ENCODE assay signal across 1 cellular context in the genomic region with DNA sequence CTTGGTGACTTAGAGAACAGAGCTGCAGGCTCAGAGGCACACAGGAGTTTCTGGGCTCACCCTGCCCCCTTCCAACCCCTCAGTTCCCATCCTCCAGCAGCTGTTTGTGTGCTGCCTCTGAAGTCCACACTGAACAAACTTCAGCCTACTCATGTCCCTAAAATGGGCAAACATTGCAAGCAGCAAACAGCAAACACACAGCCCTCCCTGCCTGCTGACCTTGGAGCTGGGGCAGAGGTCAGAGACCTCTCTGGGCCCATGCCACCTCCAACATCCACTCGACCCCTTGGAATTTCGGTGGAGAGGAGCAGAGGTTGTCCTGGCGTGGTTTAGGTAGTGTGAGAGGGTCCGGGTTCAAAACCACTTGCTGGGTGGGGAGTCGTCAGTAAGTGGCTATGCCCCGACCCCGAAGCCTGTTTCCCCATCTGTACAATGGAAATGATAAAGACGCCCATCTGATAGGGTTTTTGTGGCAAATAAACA.
A peak's percentile ranks its signal among the peaks of the same experiment; 100 is the strongest.
TF ChIP-seq lines count a peak whose summit lies in the region.

No MANE protein-coding gene starts in this region.

TF ChIP-seq in HepG2, 621 proteins besides CTCF, POLR2A, EP300 and RAD21 (continued from another document and continues in another):
- TF ChIP-seq, protein P1, sequence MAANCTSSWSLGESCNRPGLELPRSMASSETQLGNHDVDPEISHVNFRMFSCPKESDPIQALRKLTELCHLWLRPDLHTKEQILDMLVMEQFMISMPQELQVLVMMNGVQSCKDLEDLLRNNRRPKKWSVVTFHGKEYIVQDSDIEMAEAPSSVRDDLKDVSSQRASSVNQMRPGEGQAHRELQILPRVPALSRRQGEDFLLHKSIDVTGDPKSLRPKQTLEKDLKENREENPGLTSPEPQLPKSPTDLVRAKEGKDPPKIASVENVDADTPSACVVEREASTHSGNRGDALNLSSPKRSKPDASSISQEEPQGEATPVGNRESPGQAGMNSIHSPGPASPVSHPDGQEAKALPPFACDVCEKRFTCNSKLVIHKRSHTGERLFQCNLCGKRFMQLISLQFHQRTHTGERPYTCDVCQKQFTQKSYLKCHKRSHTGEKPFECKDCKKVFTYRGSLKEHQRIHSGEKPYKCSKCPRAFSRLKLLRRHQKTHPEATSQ (CRISPR knock-in tag; IDR thresholded peaks at IDR 0.05; ENCODE audit: borderline replicate concordance), result 0 out of 2 replicates have a peak, but pooled peaks have one; percentile 24
- no peak for TF ChIP-seq ZNF737 (CRISPR knock-in tag; IDR thresholded peaks at IDR 0.05; ENCODE audit: borderline replicate concordance)
- no peak for TF ChIP-seq ZNF224 (CRISPR knock-in tag; IDR thresholded peaks at IDR 0.05)
- no peak for TF ChIP-seq ZNF841 (CRISPR knock-in tag; IDR thresholded peaks at IDR 0.05; ENCODE audit: borderline replicate concordance)
- no peak for TF ChIP-seq ZNF333 (CRISPR knock-in tag; IDR thresholded peaks at IDR 0.05; ENCODE audit: borderline replicate concordance)
- TF ChIP-seq ZFP36L2 (CRISPR knock-in tag; IDR thresholded peaks at IDR 0.05), result no peak
- TF ChIP-seq ARNTL (CRISPR knock-in tag; IDR thresholded peaks at IDR 0.05), result peak; percentile 93
- no peak for TF ChIP-seq ZZZ3 (CRISPR knock-in tag; IDR thresholded peaks at IDR 0.05; ENCODE audit: borderline replicate concordance)
- TF ChIP-seq, protein P2, sequence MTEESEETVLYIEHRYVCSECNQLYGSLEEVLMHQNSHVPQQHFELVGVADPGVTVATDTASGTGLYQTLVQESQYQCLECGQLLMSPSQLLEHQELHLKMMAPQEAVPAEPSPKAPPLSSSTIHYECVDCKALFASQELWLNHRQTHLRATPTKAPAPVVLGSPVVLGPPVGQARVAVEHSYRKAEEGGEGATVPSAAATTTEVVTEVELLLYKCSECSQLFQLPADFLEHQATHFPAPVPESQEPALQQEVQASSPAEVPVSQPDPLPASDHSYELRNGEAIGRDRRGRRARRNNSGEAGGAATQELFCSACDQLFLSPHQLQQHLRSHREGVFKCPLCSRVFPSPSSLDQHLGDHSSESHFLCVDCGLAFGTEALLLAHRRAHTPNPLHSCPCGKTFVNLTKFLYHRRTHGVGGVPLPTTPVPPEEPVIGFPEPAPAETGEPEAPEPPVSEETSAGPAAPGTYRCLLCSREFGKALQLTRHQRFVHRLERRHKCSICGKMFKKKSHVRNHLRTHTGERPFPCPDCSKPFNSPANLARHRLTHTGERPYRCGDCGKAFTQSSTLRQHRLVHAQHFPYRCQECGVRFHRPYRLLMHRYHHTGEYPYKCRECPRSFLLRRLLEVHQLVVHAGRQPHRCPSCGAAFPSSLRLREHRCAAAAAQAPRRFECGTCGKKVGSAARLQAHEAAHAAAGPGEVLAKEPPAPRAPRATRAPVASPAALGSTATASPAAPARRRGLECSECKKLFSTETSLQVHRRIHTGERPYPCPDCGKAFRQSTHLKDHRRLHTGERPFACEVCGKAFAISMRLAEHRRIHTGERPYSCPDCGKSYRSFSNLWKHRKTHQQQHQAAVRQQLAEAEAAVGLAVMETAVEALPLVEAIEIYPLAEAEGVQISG (CRISPR knock-in tag; IDR thresholded peaks at IDR 0.05), result peak; percentile 85
- peak; percentile 90; the same call in 1 of the 2 replicates for TF ChIP-seq RCOR2 (CRISPR knock-in tag; IDR thresholded peaks at IDR 0.05)
- TF ChIP-seq U2AF1 (optimal IDR thresholded peaks at IDR 0.05; ENCODE audit: low read depth, low read length), result peak; percentile 96
- TF ChIP-seq KAT8 (CRISPR knock-in tag; IDR thresholded peaks at IDR 0.05), result peak; percentile 70; the same call in 1 of the 2 replicates
- no peak for TF ChIP-seq ZNF83 (CRISPR knock-in tag; IDR thresholded peaks at IDR 0.05; ENCODE audit: borderline replicate concordance)
- TF ChIP-seq BCL3 (CRISPR knock-in tag; IDR thresholded peaks at IDR 0.05), result peak; percentile 91
- peak; percentile 94 for TF ChIP-seq AHR (CRISPR knock-in tag; IDR thresholded peaks at IDR 0.05)
- TF ChIP-seq ZNF572 (CRISPR knock-in tag; IDR thresholded peaks at IDR 0.05), result no peak
- TF ChIP-seq BRCA1 (CRISPR knock-in tag; IDR thresholded peaks at IDR 0.05), result peak; percentile 52; the same call in 1 of the 2 replicates
- TF ChIP-seq ZFAT (CRISPR knock-in tag; conservative IDR thresholded peaks at IDR 0.05), result no peak
- TF ChIP-seq ZNF362 (CRISPR knock-in tag; IDR thresholded peaks at IDR 0.05; ENCODE audit: borderline replicate concordance), result peak; percentile 76; the same call in 1 of the 2 replicates
- peak; percentile 76 for TF ChIP-seq MIER2 (CRISPR knock-in tag; IDR thresholded peaks at IDR 0.05)
- peak; percentile 94 for TF ChIP-seq TBX2 (CRISPR knock-in tag; IDR thresholded peaks at IDR 0.05; ENCODE audit: borderline replicate concordance)
- peak; percentile 67 for TF ChIP-seq ZMYM4 (CRISPR knock-in tag; IDR thresholded peaks at IDR 0.05)
- no peak for TF ChIP-seq ZNF354B (CRISPR knock-in tag; IDR thresholded peaks at IDR 0.05)
- peak; percentile 80; the same call in 1 of the 2 replicates for TF ChIP-seq ZNF546 (CRISPR knock-in tag; conservative IDR thresholded peaks at IDR 0.05)
- TF ChIP-seq NFE2L1 (CRISPR knock-in tag; IDR thresholded peaks at IDR 0.05; ENCODE audit: borderline replicate concordance), result no peak
- TF ChIP-seq TCF7 (IDR thresholded peaks at IDR 0.05; ENCODE audit: low read depth), result peak; percentile 92
- TF ChIP-seq PITX1 (CRISPR knock-in tag; IDR thresholded peaks at IDR 0.05), result peak; percentile 94
- TF ChIP-seq SP140L (CRISPR knock-in tag; IDR thresholded peaks at IDR 0.05; ENCODE audit: borderline replicate concordance), result no peak
- peak; percentile 97 for TF ChIP-seq MED13 (CRISPR knock-in tag; IDR thresholded peaks at IDR 0.05)
- TF ChIP-seq, protein P3, sequence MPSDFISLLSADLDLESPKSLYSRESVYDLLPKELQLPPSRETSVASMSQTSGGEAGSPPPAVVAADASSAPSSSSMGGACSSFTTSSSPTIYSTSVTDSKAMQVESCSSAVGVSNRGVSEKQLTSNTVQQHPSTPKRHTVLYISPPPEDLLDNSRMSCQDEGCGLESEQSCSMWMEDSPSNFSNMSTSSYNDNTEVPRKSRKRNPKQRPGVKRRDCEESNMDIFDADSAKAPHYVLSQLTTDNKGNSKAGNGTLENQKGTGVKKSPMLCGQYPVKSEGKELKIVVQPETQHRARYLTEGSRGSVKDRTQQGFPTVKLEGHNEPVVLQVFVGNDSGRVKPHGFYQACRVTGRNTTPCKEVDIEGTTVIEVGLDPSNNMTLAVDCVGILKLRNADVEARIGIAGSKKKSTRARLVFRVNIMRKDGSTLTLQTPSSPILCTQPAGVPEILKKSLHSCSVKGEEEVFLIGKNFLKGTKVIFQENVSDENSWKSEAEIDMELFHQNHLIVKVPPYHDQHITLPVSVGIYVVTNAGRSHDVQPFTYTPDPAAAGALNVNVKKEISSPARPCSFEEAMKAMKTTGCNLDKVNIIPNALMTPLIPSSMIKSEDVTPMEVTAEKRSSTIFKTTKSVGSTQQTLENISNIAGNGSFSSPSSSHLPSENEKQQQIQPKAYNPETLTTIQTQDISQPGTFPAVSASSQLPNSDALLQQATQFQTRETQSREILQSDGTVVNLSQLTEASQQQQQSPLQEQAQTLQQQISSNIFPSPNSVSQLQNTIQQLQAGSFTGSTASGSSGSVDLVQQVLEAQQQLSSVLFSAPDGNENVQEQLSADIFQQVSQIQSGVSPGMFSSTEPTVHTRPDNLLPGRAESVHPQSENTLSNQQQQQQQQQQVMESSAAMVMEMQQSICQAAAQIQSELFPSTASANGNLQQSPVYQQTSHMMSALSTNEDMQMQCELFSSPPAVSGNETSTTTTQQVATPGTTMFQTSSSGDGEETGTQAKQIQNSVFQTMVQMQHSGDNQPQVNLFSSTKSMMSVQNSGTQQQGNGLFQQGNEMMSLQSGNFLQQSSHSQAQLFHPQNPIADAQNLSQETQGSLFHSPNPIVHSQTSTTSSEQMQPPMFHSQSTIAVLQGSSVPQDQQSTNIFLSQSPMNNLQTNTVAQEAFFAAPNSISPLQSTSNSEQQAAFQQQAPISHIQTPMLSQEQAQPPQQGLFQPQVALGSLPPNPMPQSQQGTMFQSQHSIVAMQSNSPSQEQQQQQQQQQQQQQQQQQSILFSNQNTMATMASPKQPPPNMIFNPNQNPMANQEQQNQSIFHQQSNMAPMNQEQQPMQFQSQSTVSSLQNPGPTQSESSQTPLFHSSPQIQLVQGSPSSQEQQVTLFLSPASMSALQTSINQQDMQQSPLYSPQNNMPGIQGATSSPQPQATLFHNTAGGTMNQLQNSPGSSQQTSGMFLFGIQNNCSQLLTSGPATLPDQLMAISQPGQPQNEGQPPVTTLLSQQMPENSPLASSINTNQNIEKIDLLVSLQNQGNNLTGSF (CRISPR knock-in tag; IDR thresholded peaks at IDR 0.05), result peak; percentile 31; the same call in 1 of the 2 replicates
- TF ChIP-seq ZNF331 (CRISPR knock-in tag; IDR thresholded peaks at IDR 0.05), result peak; percentile 95
- peak; percentile 99 for TF ChIP-seq NCOA2 (CRISPR knock-in tag; IDR thresholded peaks at IDR 0.05)
- TF ChIP-seq, protein P4, sequence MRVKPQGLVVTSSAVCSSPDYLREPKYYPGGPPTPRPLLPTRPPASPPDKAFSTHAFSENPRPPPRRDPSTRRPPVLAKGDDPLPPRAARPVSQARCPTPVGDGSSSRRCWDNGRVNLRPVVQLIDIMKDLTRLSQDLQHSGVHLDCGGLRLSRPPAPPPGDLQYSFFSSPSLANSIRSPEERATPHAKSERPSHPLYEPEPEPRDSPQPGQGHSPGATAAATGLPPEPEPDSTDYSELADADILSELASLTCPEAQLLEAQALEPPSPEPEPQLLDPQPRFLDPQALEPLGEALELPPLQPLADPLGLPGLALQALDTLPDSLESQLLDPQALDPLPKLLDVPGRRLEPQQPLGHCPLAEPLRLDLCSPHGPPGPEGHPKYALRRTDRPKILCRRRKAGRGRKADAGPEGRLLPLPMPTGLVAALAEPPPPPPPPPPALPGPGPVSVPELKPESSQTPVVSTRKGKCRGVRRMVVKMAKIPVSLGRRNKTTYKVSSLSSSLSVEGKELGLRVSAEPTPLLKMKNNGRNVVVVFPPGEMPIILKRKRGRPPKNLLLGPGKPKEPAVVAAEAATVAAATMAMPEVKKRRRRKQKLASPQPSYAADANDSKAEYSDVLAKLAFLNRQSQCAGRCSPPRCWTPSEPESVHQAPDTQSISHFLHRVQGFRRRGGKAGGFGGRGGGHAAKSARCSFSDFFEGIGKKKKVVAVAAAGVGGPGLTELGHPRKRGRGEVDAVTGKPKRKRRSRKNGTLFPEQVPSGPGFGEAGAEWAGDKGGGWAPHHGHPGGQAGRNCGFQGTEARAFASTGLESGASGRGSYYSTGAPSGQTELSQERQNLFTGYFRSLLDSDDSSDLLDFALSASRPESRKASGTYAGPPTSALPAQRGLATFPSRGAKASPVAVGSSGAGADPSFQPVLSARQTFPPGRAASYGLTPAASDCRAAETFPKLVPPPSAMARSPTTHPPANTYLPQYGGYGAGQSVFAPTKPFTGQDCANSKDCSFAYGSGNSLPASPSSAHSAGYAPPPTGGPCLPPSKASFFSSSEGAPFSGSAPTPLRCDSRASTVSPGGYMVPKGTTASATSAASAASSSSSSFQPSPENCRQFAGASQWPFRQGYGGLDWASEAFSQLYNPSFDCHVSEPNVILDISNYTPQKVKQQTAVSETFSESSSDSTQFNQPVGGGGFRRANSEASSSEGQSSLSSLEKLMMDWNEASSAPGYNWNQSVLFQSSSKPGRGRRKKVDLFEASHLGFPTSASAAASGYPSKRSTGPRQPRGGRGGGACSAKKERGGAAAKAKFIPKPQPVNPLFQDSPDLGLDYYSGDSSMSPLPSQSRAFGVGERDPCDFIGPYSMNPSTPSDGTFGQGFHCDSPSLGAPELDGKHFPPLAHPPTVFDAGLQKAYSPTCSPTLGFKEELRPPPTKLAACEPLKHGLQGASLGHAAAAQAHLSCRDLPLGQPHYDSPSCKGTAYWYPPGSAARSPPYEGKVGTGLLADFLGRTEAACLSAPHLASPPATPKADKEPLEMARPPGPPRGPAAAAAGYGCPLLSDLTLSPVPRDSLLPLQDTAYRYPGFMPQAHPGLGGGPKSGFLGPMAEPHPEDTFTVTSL (CRISPR knock-in tag; IDR thresholded peaks at IDR 0.05; ENCODE audit: borderline replicate concordance), result peak; percentile 92
- TF ChIP-seq RXRA (CRISPR knock-in tag; IDR thresholded peaks at IDR 0.05), result peak; percentile 99
- no peak for TF ChIP-seq REXO4 (CRISPR knock-in tag; IDR thresholded peaks at IDR 0.05; ENCODE audit: borderline replicate concordance)
- TF ChIP-seq KLF12 (CRISPR knock-in tag; IDR thresholded peaks at IDR 0.05; ENCODE audit: borderline replicate concordance), result peak; percentile 65; the same call in 1 of the 2 replicates
- TF ChIP-seq MZF1 (CRISPR knock-in tag; IDR thresholded peaks at IDR 0.05; ENCODE audit: borderline replicate concordance), result no peak
- TF ChIP-seq NR1H2 (CRISPR knock-in tag; IDR thresholded peaks at IDR 0.05; ENCODE audit: borderline replicate concordance, low read depth), result peak; percentile 99
- TF ChIP-seq EHMT2 (IDR thresholded peaks at IDR 0.05; ENCODE audit: borderline replicate concordance, low read depth, low read length), result no peak
- peak; percentile 77; the same call in 1 of the 2 replicates for TF ChIP-seq ZNF430 (CRISPR knock-in tag; IDR thresholded peaks at IDR 0.05)
- TF ChIP-seq, protein P5, sequence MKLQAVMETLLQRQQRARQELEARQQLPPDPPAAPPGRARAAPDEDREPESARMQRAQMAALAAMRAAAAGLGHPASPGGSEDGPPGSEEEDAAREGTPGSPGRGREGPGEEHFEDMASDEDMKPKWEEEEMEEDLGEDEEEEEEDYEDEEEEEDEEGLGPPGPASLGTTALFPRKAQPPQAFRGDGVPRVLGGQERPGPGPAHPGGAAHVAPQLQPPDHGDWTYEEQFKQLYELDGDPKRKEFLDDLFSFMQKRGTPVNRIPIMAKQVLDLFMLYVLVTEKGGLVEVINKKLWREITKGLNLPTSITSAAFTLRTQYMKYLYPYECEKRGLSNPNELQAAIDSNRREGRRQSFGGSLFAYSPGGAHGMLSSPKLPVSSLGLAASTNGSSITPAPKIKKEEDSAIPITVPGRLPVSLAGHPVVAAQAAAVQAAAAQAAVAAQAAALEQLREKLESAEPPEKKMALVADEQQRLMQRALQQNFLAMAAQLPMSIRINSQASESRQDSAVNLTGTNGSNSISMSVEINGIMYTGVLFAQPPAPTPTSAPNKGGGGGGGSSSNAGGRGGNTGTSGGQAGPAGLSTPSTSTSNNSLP (IDR thresholded peaks at IDR 0.05; ENCODE audit: low read depth, low read length), result peak; percentile 43; the same call in 1 of the 2 replicates
- peak; percentile 44; the same call in 1 of the 2 replicates for TF ChIP-seq DR1 (CRISPR knock-in tag; IDR thresholded peaks at IDR 0.05)
- TF ChIP-seq KLF9 (CRISPR knock-in tag; IDR thresholded peaks at IDR 0.05; ENCODE audit: low read depth), result peak; percentile 79; the same call in 1 of the 2 replicates
